In genomic region chr9:124414612-124415011, GRCh38 we compare ENCODE assay signal across 1 cellular context.
TF ChIP-seq lines count a peak whose summit lies in the region.

No MANE protein-coding gene starts in this region.

TF ChIP-seq in GM12878, 131 proteins besides CTCF, POLR2A, EP300 and RAD21:
- TF ChIP-seq MYC (IDR thresholded peaks at IDR 0.05; ENCODE audit: insufficient read depth, insufficient read length, insufficient replicate concordance, low read length, severe bottlenecking) (no peak), POLR2AphosphoS2 (IDR thresholded peaks at IDR 0.05; ENCODE audit: low read depth, low read length) (no peak), SMAD5 (IDR thresholded peaks at IDR 0.05; ENCODE audit: low read depth) (no peak), HCFC1 (IDR thresholded peaks at IDR 0.05; ENCODE audit: low read length) (no peak), ZNF274 (IDR thresholded peaks at IDR 0.05; ENCODE audit: insufficient read depth, insufficient read length) (no peak), SMAD1 (IDR thresholded peaks at IDR 0.05; ENCODE audit: low read depth, partially characterized antibody) (no peak), ELK1 (IDR thresholded peaks at IDR 0.05; ENCODE audit: low read depth, low read length) (no peak), BMI1 (IDR thresholded peaks at IDR 0.05; ENCODE audit: borderline replicate concordance) (no peak)
